In the genomic region with DNA sequence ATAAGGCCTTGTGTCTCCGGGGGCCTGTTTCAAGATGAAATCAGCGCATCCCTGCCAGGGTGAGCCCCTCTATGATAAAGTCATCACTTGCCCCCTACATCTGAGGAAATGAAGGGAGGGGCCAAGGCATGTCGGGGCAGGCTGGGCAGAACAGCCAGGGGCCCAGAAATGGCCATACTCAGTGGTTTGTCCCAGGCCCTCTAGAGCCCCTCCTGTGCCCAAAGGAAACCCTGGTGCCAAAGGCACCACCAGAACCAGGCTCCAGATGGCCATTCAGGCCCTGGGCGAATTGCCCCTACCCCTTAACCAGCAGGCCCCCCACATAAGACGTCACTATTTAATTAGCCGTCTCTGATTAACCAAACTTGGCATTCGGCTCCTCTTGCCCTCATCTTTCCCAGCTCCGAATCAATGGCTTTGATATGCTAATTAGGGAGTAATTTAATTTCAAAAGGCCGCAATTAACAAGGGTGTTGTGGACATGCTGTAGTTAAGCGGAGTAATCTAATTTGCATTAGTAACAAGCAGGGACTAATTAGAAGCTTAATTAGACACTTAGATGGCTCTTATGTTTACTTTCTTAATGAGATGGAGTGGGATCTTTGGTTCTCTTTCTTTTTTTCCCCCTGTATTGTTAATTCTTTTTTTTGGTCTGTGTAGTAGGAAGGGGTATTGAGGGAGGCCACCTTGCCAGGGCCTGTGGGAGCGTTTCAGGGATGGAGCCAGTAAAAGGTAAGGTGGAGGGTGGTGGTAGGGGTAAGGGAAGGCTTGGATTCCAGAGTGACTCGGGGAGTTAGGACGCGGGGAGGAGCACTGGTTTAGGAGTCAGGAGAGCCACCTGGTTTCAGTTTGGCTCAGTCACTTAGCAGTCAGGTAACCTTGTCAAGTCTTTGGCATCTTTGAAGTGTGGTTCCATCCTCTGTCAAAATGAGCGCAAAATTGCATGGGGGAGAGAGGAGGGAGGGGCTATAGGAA, we compare ENCODE assay signal across 21 cellular contexts. TPM values are rescaled to one million over a fixed set of nuclear protein-coding genes. Genes with fewer than 3 reads are reported as not detected.
DNase-seq lines count a peak whose midpoint lies in the region; ATAC-seq and TF ChIP-seq lines count a peak whose summit lies in the region.
"Had no signal": no experiment of that assay in that cellular context is flagged by ENCODE, and none has a peak within 500 bp of the region (broad histone marks: within the 10 kb centered on the region; RNA-seq: fewer than 3 reads in every experiment).

No MANE protein-coding gene starts in this region.

- no peak overlapping the region for H2AFZ ChIP-seq in neural cell (ENCODE audit: low read depth, low read length)
- H2AFZ ChIP-seq: PC-9 had no signal

- TF ChIP-seq RAD21 in neural cell (conservative IDR thresholded peaks at IDR 0.05), result no peak

- H3K4me2 ChIP-seq in neural cell (ENCODE audit: low read length), result no peak overlapping the region
- H3K4me2 ChIP-seq: PC-9 had no signal

- H3K27me3 ChIP-seq in iPS-18a (ENCODE audit: control insufficient read depth, insufficient read depth, low read length) (peaks cover 94% of the 10 kb centered on the region), neural cell (ENCODE audit: insufficient read depth, low read depth, low read length) (no peaks in the 10 kb centered on the region)
- H3K27me3 ChIP-seq: BE2C had no signal

- H3K9ac ChIP-seq in iPS-18a (ENCODE audit: low read length) (no peak overlapping the region), neural cell (ENCODE audit: low read length) (no peak overlapping the region)

- H3K4me3 ChIP-seq in iPS-18a (ENCODE audit: low read length) (peak overlapping the region; percentile 32), neural cell (ENCODE audit: low read length) (peak overlapping the region; percentile 38)
- H3K4me3 ChIP-seq: GM12878, PC-9 had no signal

- H3K27me3 Mint-ChIP-seq in stimulated activated naive CD8-positive, alpha-beta T cell treated with anti-CD3 and anti-CD28 coated beads, Interleukin-15, amount 100 ng/mL, for 72 hours, result peaks cover 61% of the 10 kb centered on the region

- H4K20me1 ChIP-seq in neural cell (ENCODE audit: insufficient read depth), result peaks cover 32% of the 10 kb centered on the region

- H3K4me1 Mint-ChIP-seq in stimulated activated naive CD8-positive, alpha-beta T cell treated with anti-CD3 and anti-CD28 coated beads, Interleukin-15, amount 100 ng/mL, for 72 hours, result peaks cover 16% of the 10 kb centered on the region

- ATAC-seq in stimulated activated naive CD8-positive, alpha-beta T cell treated with anti-CD3 and anti-CD28 coated beads, Interleukin-15, amount 100 ng/mL, for 72 hours, result no peak
- ATAC-seq: GM12878 had no signal

- no peaks in the 10 kb centered on the region for H3K9me2 ChIP-seq in neural cell (ENCODE audit: insufficient read depth, low read length)

- H3K4me3 Mint-ChIP-seq in stimulated activated naive CD8-positive, alpha-beta T cell treated with anti-CD3 and anti-CD28 coated beads, Interleukin-15, amount 100 ng/mL, for 72 hours, result no peak overlapping the region
- H3K4me3 Mint-ChIP-seq: HFFc6 had no signal

- peaks cover 90% of the 10 kb centered on the region for H3K79me2 ChIP-seq in neural cell (replicated peaks; ENCODE audit: insufficient read depth, low read length)

- H3K27ac ChIP-seq in iPS-18a (ENCODE audit: low read length), result no peak overlapping the region
- H3K27ac ChIP-seq in neural cell (ENCODE audit: low read length), result no peak overlapping the region
- H3K27ac ChIP-seq: PC-9, RWPE1 had no signal

- peak; percentile 21 for DNase-seq in NCI-H1436 (lab: John Stamatoyannopoulos, UW)
- DNase-seq in NCI-H1436 treated with DMSO at 0.1 percent for 48 hours (lab: John Stamatoyannopoulos, UW), result no peak
- peak; percentile 98 for DNase-seq in NCI-H69 (lab: John Stamatoyannopoulos, UW)
- no peak for DNase-seq in NCI-H1694 (lab: John Stamatoyannopoulos, UW)
- DNase-seq in activated effector memory CD4-positive, alpha-beta T cell treated with Interleukin-2 at 50 U/mL for 16 hours, result no peak
- no peak for DNase-seq in stimulated activated naive CD8-positive, alpha-beta T cell treated with anti-CD3 and anti-CD28 coated beads, Interleukin-15, amount 100 ng/mL, for 72 hours
- DNase-seq: 8988T; BE2C; Calu3; CD4-positive, CD25-positive, alpha-beta regulatory T cell; DMS53; EL; HFFc6; NCI-H1930; NCI-H226; NCI-H524; PC-9 had no signal

- no peak overlapping the region for H3K27ac Mint-ChIP-seq in stimulated activated naive CD8-positive, alpha-beta T cell treated with anti-CD3 and anti-CD28 coated beads, Interleukin-15, amount 100 ng/mL, for 72 hours
- H3K27ac Mint-ChIP-seq: CD4-positive, CD25-positive, alpha-beta regulatory T cell; HFFc6 had no signal

- no peaks in the 10 kb centered on the region for H3F3A ChIP-seq in neural cell (ENCODE audit: insufficient read depth, low read length, poor library complexity, severe bottlenecking)

- TF ChIP-seq EP300 in neural cell (conservative IDR thresholded peaks at IDR 0.05; ENCODE audit: poor library complexity, severe bottlenecking), result no peak

- no peaks in the 10 kb centered on the region for H3K9me3 Mint-ChIP-seq in stimulated activated naive CD8-positive, alpha-beta T cell treated with anti-CD3 and anti-CD28 coated beads, Interleukin-15, amount 100 ng/mL, for 72 hours
- H3K9me3 Mint-ChIP-seq: CD4-positive, CD25-positive, alpha-beta regulatory T cell; HFFc6 had no signal

- no peaks in the 10 kb centered on the region for H3K36me3 ChIP-seq in iPS-18a (ENCODE audit: control insufficient read depth, low read depth, low read length)
- no peaks in the 10 kb centered on the region for H3K36me3 ChIP-seq in neural cell (ENCODE audit: insufficient read depth, low read length)
- H3K36me3 ChIP-seq: BE2C had no signal

- no peak for TF ChIP-seq CTCF in neural cell (IDR thresholded peaks at IDR 0.05; ENCODE audit: poor library complexity, severe bottlenecking)

- no peaks in the 10 kb centered on the region for H3K9me3 ChIP-seq in iPS-18a (ENCODE audit: control insufficient read depth, low read depth, low read length)
- H3K9me3 ChIP-seq in neural cell (ENCODE audit: low read length), result no peaks in the 10 kb centered on the region
- H3K9me3 ChIP-seq: BE2C had no signal

- H3K4me1 ChIP-seq in iPS-18a (ENCODE audit: control insufficient read depth, low read depth, low read length), result peaks cover 60% of the 10 kb centered on the region

TF ChIP-seq in neural cell, 6 proteins besides CTCF, POLR2A, EP300 and RAD21:
- no peak for TF ChIP-seq MXI1 (conservative IDR thresholded peaks at IDR 0.05; ENCODE audit: poor library complexity, severe bottlenecking)
- TF ChIP-seq, protein P1, sequence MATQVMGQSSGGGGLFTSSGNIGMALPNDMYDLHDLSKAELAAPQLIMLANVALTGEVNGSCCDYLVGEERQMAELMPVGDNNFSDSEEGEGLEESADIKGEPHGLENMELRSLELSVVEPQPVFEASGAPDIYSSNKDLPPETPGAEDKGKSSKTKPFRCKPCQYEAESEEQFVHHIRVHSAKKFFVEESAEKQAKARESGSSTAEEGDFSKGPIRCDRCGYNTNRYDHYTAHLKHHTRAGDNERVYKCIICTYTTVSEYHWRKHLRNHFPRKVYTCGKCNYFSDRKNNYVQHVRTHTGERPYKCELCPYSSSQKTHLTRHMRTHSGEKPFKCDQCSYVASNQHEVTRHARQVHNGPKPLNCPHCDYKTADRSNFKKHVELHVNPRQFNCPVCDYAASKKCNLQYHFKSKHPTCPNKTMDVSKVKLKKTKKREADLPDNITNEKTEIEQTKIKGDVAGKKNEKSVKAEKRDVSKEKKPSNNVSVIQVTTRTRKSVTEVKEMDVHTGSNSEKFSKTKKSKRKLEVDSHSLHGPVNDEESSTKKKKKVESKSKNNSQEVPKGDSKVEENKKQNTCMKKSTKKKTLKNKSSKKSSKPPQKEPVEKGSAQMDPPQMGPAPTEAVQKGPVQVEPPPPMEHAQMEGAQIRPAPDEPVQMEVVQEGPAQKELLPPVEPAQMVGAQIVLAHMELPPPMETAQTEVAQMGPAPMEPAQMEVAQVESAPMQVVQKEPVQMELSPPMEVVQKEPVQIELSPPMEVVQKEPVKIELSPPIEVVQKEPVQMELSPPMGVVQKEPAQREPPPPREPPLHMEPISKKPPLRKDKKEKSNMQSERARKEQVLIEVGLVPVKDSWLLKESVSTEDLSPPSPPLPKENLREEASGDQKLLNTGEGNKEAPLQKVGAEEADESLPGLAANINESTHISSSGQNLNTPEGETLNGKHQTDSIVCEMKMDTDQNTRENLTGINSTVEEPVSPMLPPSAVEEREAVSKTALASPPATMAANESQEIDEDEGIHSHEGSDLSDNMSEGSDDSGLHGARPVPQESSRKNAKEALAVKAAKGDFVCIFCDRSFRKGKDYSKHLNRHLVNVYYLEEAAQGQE (IDR thresholded peaks at IDR 0.05; ENCODE audit: borderline replicate concordance), result no peak
- TF ChIP-seq TAF1 (IDR thresholded peaks at IDR 0.05; ENCODE audit: low read depth), result no peak
- no peak for TF ChIP-seq EZH2 (IDR thresholded peaks at IDR 0.05; ENCODE audit: borderline replicate concordance, insufficient read depth, low read length, poor library complexity, severe bottlenecking)
- no peak for TF ChIP-seq POLR2AphosphoS5 (IDR thresholded peaks at IDR 0.05)
- TF ChIP-seq SMC3 (conservative IDR thresholded peaks at IDR 0.05; ENCODE audit: poor library complexity), result no peak

RNA-seq across cellular contexts. Expression of a gene that starts 9.4 kb away (rescaled TPM):
- polyA plus RNA-seq in neural cell, result 7.1 and 9.7 TPM in 2 replicates
- polyA minus RNA-seq in neural cell, result 25.9 and 31.2 TPM in 2 replicates

Comparison
In these comparisons a context has a peak if more than half of its experiments do, and no peak if none do; other contexts are left out.
1. DNase-seq: peak in NCI-H1436 (single experiment) and NCI-H69 (single experiment); none in NCI-H1436 treated with DMSO at 0.1 percent for 48 hours (single experiment), NCI-H1694 (single experiment), activated effector memory CD4-positive, alpha-beta T cell treated with Interleukin-2 at 50 U/mL for 16 hours (single experiment) and stimulated activated naive CD8-positive, alpha-beta T cell treated with anti-CD3 and anti-CD28 coated beads, Interleukin-15, amount 100 ng/mL, for 72 hours (0 of 2).